Comparison of ENCODE assay signal across 9 cellular contexts in genomic region chr13:44648392-44649117, GRCh38.
DNase-seq lines count a peak whose midpoint lies in the region; ATAC-seq and TF ChIP-seq lines count a peak whose summit lies in the region.
"Had no signal": no experiment of that assay in that cellular context is flagged by ENCODE, and none has a peak within 500 bp of the region (broad histone marks: within the 10 kb centered on the region; RNA-seq: fewer than 3 reads in every experiment).

No MANE protein-coding gene starts in this region.

- H3K4me1 Mint-ChIP-seq in Calu3 (ENCODE audit: low read depth, unreplicated experiment), result no peaks in the 10 kb centered on the region

- BruUV-seq in Calu3 (replicated peaks; lab: Mats Ljungman, UMichigan), result no TSS peak

- in situ Hi-C loops in HAP-1 (cut with MboI; ENCODE audit: low sequenced_read_pairs), result no loop called here

- no peaks in the 10 kb centered on the region for H3K36me3 Mint-ChIP-seq in Calu3 (ENCODE audit: insufficient read depth, unreplicated experiment)
- H3K36me3 Mint-ChIP-seq: immature natural killer cell had no signal

- H3K9me3 ChIP-seq in HAP-1 (no peaks in the 10 kb centered on the region), gastroesophageal sphincter (no peaks in the 10 kb centered on the region)

- CTCF ChIA-PET in Calu3 (lab: Charles Lee), result no interaction called here

- H3K36me3 ChIP-seq in HAP-1 (replicated peaks), result no peaks in the 10 kb centered on the region
- no peaks in the 10 kb centered on the region for H3K36me3 ChIP-seq in gastroesophageal sphincter

- H3K27ac ChIP-seq in gastroesophageal sphincter, result no peak overlapping the region

- H3K27me3 ChIP-seq in HAP-1 (ENCODE audit: low read depth) (peaks cover 8% of the 10 kb centered on the region; the same call in 1 of the 2 replicates), gastroesophageal sphincter (no peaks in the 10 kb centered on the region)

- no peak overlapping the region for H3K27ac Mint-ChIP-seq in Calu3 (ENCODE audit: unreplicated experiment)
- H3K27ac Mint-ChIP-seq: immature natural killer cell had no signal

- no peak for TF ChIP-seq EP300 in gastroesophageal sphincter (IDR thresholded peaks at IDR 0.05)

- H3K27me3 Mint-ChIP-seq in Calu3 (ENCODE audit: unreplicated experiment), result no peaks in the 10 kb centered on the region

- DNase-seq in Calu3, result no peak
- peak; percentile 23 to 73 for DNase-seq in HAP-1 (ENCODE audit: low spot score in 2 of 2)
- DNase-seq in left kidney (ENCODE audit: low read depth, low spot score), result peak; percentile 77
- no peak for DNase-seq in NCI-H1694 treated with DMSO at 0.1 percent for 48 hours (lab: John Stamatoyannopoulos, UW)

- peaks cover 2% of the 10 kb centered on the region; the same call in 1 of the 2 replicates for H3K4me1 ChIP-seq in HAP-1
- peaks cover 0 to 17% (median 0%) of the 10 kb centered on the region in 3 donors for H3K4me1 ChIP-seq in gastroesophageal sphincter

- H3K4me3 Mint-ChIP-seq in Calu3 (ENCODE audit: low read depth, unreplicated experiment), result no peak overlapping the region
- H3K4me3 Mint-ChIP-seq: immature natural killer cell had no signal

- intact Hi-C loops in Calu3 (cut with micrococcal nuclease; ENCODE audit: unreplicated experiment), result no loop called here

- WGBS in gastroesophageal sphincter (ENCODE audit: low coverage in 1 of 2), 2 donors, result 54 to 85% methylated on average over 2 of the region's 2 CpGs

- TF ChIP-seq CTCF in Calu3 (IDR thresholded peaks at IDR 0.05; ENCODE audit: unreplicated experiment) (peak; percentile 23), WI38 (IDR thresholded peaks at IDR 0.05; ENCODE audit: low read depth, low read length) (peak; percentile 31; the same call in 1 of the 2 replicates), gastroesophageal sphincter (IDR thresholded peaks at IDR 0.05) (peak in 1 of 4 experiments; percentile 9)

- ATAC-seq in GM19455 (IDR thresholded peaks at IDR 0.05; ENCODE audit: unreplicated experiment) (no peak), gastroesophageal sphincter (no peak), HG02885 (IDR thresholded peaks at IDR 0.05; ENCODE audit: poor library complexity, unreplicated experiment) (no peak)

- no peak overlapping the region for H3K4me3 ChIP-seq in HAP-1
- H3K4me3 ChIP-seq in WI38 (ENCODE audit: low read depth, low read length), result no peak overlapping the region
- H3K4me3 ChIP-seq in gastroesophageal sphincter, result no peak overlapping the region

- no peaks in the 10 kb centered on the region for H3K9me3 Mint-ChIP-seq in Calu3 (ENCODE audit: low read depth, unreplicated experiment)

- TF ChIP-seq POLR2A in gastroesophageal sphincter (IDR thresholded peaks at IDR 0.05), result no peak

Comparison
In these comparisons a context has a peak if more than half of its experiments do, and no peak if none do; other contexts are left out.
1. DNase-seq: peak in HAP-1 (2 of 2) and left kidney (single experiment); none in Calu3 (single experiment) and NCI-H1694 treated with DMSO at 0.1 percent for 48 hours (single experiment).